Comparison of ENCODE assay signal across 8 cellular contexts in the genomic region with DNA sequence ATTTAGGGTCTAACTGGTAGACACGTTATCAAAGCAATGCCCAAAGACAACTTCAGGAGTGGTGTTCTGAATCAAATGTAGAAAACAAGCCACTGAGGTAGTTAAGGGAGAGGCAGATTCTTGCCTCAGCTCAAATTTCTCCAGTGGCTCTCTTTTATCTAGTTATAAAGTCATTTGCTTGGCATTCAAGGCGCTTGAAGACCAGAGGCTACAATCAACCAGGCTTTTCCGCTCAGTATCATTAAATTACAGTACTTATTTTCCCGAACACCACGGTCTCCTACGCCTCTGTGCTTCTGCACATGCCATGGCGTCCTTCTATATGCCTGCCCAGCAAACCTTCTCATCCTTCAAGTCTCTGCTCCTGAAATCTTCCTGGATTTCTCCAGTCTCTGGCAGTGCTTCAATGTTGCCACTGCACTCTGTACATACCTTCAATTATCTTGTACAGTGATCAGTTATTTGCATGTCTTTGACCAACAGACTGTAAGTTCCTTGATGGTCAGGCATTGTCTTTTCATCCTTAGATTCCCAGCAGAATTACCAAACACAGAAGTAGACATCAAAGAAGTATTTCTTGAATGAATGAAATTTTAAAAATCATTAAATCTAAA. TPM values are rescaled to one million over a fixed set of nuclear protein-coding genes. Genes with fewer than 3 reads are reported as not detected.
DNase-seq lines count a peak whose midpoint lies in the region; ATAC-seq, FAIRE-seq and TF ChIP-seq lines count a peak whose summit lies in the region.

No MANE protein-coding gene starts in this region.

- H3K27ac ChIP-seq in ascending aorta (peak overlapping the region; percentile 94 to 97), HepG2 (ENCODE audit: extremely low read length, insufficient read depth, low read length) (no peak overlapping the region)

- H3K36me3 Mint-ChIP-seq in MCF 10A (ENCODE audit: insufficient read depth, unreplicated experiment) (no peaks in the 10 kb centered on the region), type B pancreatic cell (peaks cover 13% of the 10 kb centered on the region)

- H3K27me3 ChIP-seq in ascending aorta, result no peaks in the 10 kb centered on the region
- H3K27me3 ChIP-seq in HepG2 (ENCODE audit: control insufficient read depth in 1 of 2, insufficient read depth in 2 of 2, low read length in 2 of 2), result no peaks in the 10 kb centered on the region
- peaks cover 32% of the 10 kb centered on the region for H3K27me3 ChIP-seq in BE2C

- H3K9me3 ChIP-seq in ascending aorta, result no peaks in the 10 kb centered on the region
- no peaks in the 10 kb centered on the region for H3K9me3 ChIP-seq in HepG2 (ENCODE audit: low read length)
- H3K9me3 ChIP-seq in BE2C, result no peaks in the 10 kb centered on the region

- peak overlapping the region; percentile 86 for H3K4me2 ChIP-seq in HepG2 (ENCODE audit: low read depth, low read length)

- peak overlapping the region; percentile 80 for H3K9ac ChIP-seq in HepG2 (ENCODE audit: insufficient read depth, low read depth, low read length)

- POLR2A ChIA-PET in MCF 10A (lab: Yijun Ruan, JAX), result interaction anchor here (0.7 to 0.9 kb wide), 2 partner anchors 163 to 319 kb away, joined by 3 read pairs; no protein-coding TSS in a partner anchor
- POLR2A ChIA-PET in HepG2 (lab: Yijun Ruan, JAX), result no interaction called here

- H3K9me3 Mint-ChIP-seq in MCF 10A (ENCODE audit: unreplicated experiment) (no peaks in the 10 kb centered on the region), type B pancreatic cell (no peaks in the 10 kb centered on the region)

- peaks cover 6% of the 10 kb centered on the region for H3K4me1 Mint-ChIP-seq in MCF 10A (ENCODE audit: insufficient read depth, unreplicated experiment)
- peaks cover 46% of the 10 kb centered on the region for H3K4me1 Mint-ChIP-seq in type B pancreatic cell (ENCODE audit: unreplicated experiment)

- H4K20me1 ChIP-seq in HepG2 (ENCODE audit: insufficient read depth, low read length), result no peaks in the 10 kb centered on the region

- H3K4me3 Mint-ChIP-seq in MCF 10A (ENCODE audit: unreplicated experiment), result no peak overlapping the region
- peak overlapping the region; percentile 97 for H3K4me3 Mint-ChIP-seq in type B pancreatic cell

- intact Hi-C loops in MCF 10A (cut with micrococcal nuclease) (no loop called here), ascending aorta (cut with DNase I) (loop anchor here (1.0 to 5.0 kb wide), 6 partner anchors 29 to 374 kb away; a partner anchor contains a TSS), HepG2 (cut with micrococcal nuclease; ENCODE audit: unreplicated experiment) (loop anchor here (1.0 to 10.0 kb wide), 3 partner anchors 29 to 141 kb away; a partner anchor contains a TSS)

- in situ Hi-C loops in T47D (cut with HindIII; ENCODE audit: low pct_unique_long_range_greater_than_20kb, low sequenced_read_pairs) (no loop called here), HepG2 (cut with HindIII; ENCODE audit: extremely low pct_ligation_motif_present, low pct_unique_long_range_greater_than_20kb) (no loop called here)

- CTCF ChIA-PET in MCF 10A (lab: Yijun Ruan, JAX) (interaction anchor here (0.6 kb wide), 1 partner anchor 1443 kb away, joined by 3 read pairs; no protein-coding TSS in a partner anchor), HepG2 (lab: Yijun Ruan, JAX; ENCODE audit: low intra/inter-chr PET ratio, low total read pairs) (no interaction called here)

- no peaks in the 10 kb centered on the region for H3K79me2 ChIP-seq in HepG2 (ENCODE audit: insufficient read depth, low read length)

- WGBS in HepG2 (ENCODE audit: low lambda C conversion rate), result 93% methylated on average over 7 of the region's 7 CpGs

- DNase-seq in T47D (ENCODE audit: low read depth in 1 of 2, low spot score in 1 of 2) (peak; percentile 59 to 82), MCF 10A (ENCODE audit: unreplicated experiment) (no peak), ascending aorta (ENCODE audit: low spot score in 2 of 2) (no peak), HepG2 (ENCODE audit: low spot score) (no peak), type B pancreatic cell (ENCODE audit: extremely low spot score, unreplicated experiment) (no peak), BE2C (no peak), occipital lobe (lab: John Stamatoyannopoulos, UW) (no peak), GM19238 (ENCODE audit: insufficient read length, low spot score) (no peak)

- no peak for TF ChIP-seq EP300 in HepG2 (IDR thresholded peaks at IDR 0.05; ENCODE audit: low read depth in 2 of 2, low read length in 2 of 2)
- TF ChIP-seq EP300 in HepG2 (CRISPR knock-in tag; IDR thresholded peaks at IDR 0.05; ENCODE audit: borderline replicate concordance), result no peak

- TF ChIP-seq POLR2A in HepG2 (IDR thresholded peaks at IDR 0.05; ENCODE audit: insufficient read depth in 1 of 2, low read depth in 2 of 2, low read length in 2 of 2), result no peak

- H3K27me3 Mint-ChIP-seq in MCF 10A (ENCODE audit: insufficient read depth, unreplicated experiment) (no peaks in the 10 kb centered on the region), type B pancreatic cell (peaks cover 4% of the 10 kb centered on the region)

- BruUV-seq in MCF 10A (replicated peaks; lab: Mats Ljungman, UMichigan), result no TSS peak
- no TSS peak for BruUV-seq in HepG2 (replicated peaks; lab: Mats Ljungman, UMichigan)

- H3K4me3 ChIP-seq in ascending aorta (peak overlapping the region; percentile 67 to 86), HepG2 (replicated peaks in 1 of 3; ENCODE audit: insufficient read depth in 1 of 3, low read depth in 2 of 3, low read length in 3 of 3) (peak overlapping the region; percentile 59 to 77 (median 61); a peak in 5 of 6 replicates), BE2C (ENCODE audit: low read depth, low read length) (no peak overlapping the region)

- H3K4me1 ChIP-seq in ascending aorta, result peaks cover 0 to under 1% of the 10 kb centered on the region in 2 donors
- H3K4me1 ChIP-seq in HepG2 (ENCODE audit: insufficient read depth, low read length), result peaks cover 39% of the 10 kb centered on the region
- no peaks in the 10 kb centered on the region for H3K4me1 ChIP-seq in BE2C

- H3K36me3 ChIP-seq in ascending aorta, result no peaks in the 10 kb centered on the region
- H3K36me3 ChIP-seq in HepG2 (replicated peaks in 1 of 2; ENCODE audit: control insufficient read depth in 1 of 2, insufficient read depth in 2 of 2, low read length in 2 of 2), result no peaks in the 10 kb centered on the region; a peak in 1 of 5 replicates
- H3K36me3 ChIP-seq in BE2C, result no peaks in the 10 kb centered on the region

- ATAC-seq in HepG2, result no peak

- no peak for FAIRE-seq in HepG2 (lab: Jason Lieb, UNC)

- TF ChIP-seq CTCF in MCF 10A (IDR thresholded peaks at IDR 0.05; ENCODE audit: unreplicated experiment), result no peak
- TF ChIP-seq CTCF in ascending aorta (IDR thresholded peaks at IDR 0.05), result no peak
- no peak for TF ChIP-seq CTCF in HepG2 (CRISPR knock-in tag; IDR thresholded peaks at IDR 0.05)
- no peak for TF ChIP-seq CTCF in type B pancreatic cell (conservative IDR thresholded peaks at IDR 0.05)
- TF ChIP-seq CTCF in BE2C (IDR thresholded peaks at IDR 0.05; ENCODE audit: low read depth, low read length), result no peak

- H2AFZ ChIP-seq in HepG2 (ENCODE audit: low read length), result no peak overlapping the region

- no peak for TF ChIP-seq RAD21 in HepG2 (CRISPR knock-in tag; IDR thresholded peaks at IDR 0.05)

- no peak overlapping the region for H3K27ac Mint-ChIP-seq in MCF 10A (ENCODE audit: low read depth, unreplicated experiment)
- peak overlapping the region; percentile 98 for H3K27ac Mint-ChIP-seq in type B pancreatic cell

RNA-seq across cellular contexts. Expression of a gene that starts 1.4 kb away (rescaled TPM):
- total RNA-seq in MCF 10A (2022) (0.79 and 1.1 TPM in 2 replicates), ascending aorta (27.1 TPM), HepG2 (2016; rRNA removed; fragmentation: Illumina TruSeq; extraction: Trizol) (17.2 and 22.0 TPM in 2 replicates), type B pancreatic cell (ENCODE audit: low replicate concordance) (19.2 and 23.8 TPM in 2 replicates), occipital lobe (9.4 TPM)
- 2.9 and 3.7 TPM in 2 replicates for total RNA-seq in HepG2 (2016; cell fraction: cytosol; rRNA removed; fragmentation: Illumina TruSeq; extraction: Trizol; ENCODE audit: low read depth)
- 18.6 and 23.8 TPM in 2 replicates for total RNA-seq in HepG2 (2016; cell fraction: insoluble cytoplasmic fraction; rRNA removed; fragmentation: Illumina TruSeq; extraction: Trizol)
- total RNA-seq in HepG2 (2016; cell fraction: membrane; rRNA removed; fragmentation: Illumina TruSeq; extraction: Trizol), result 12.5 and 14.6 TPM in 2 replicates
- 18.6 and 23.0 TPM in 2 replicates for total RNA-seq in HepG2 (2016; cell fraction: nucleus; rRNA removed; fragmentation: Illumina TruSeq; extraction: Trizol)
- 10.6 and 14.3 TPM in 2 replicates for polyA plus RNA-seq in HepG2 (2011; rRNA removed)
- 7.3 and 9.8 TPM in 2 replicates for polyA plus RNA-seq in HepG2 (2011; cell fraction: cytosol; rRNA removed)
- polyA plus RNA-seq in HepG2 (2011; cell fraction: nucleus; rRNA removed), result 1.9 and 2.8 TPM in 2 replicates
- polyA plus RNA-seq in HepG2 (2012), result 9.0 and 13.4 TPM in 2 replicates
- 1.9 and 2.7 TPM in 2 replicates for polyA plus RNA-seq in HepG2 (2016; cell fraction: cytosol; fragmentation: Illumina TruSeq; extraction: Trizol; ENCODE audit: low read depth)
- polyA plus RNA-seq in HepG2 (2016; cell fraction: insoluble cytoplasmic fraction; fragmentation: Illumina TruSeq; extraction: Trizol; ENCODE audit: low read depth), result 16.9 and 18.2 TPM in 2 replicates
- 7.9 and 8.3 TPM in 2 replicates for polyA plus RNA-seq in HepG2 (2016; cell fraction: membrane; fragmentation: Illumina TruSeq; extraction: Trizol; ENCODE audit: low read depth)
- polyA plus RNA-seq in HepG2 (2016; cell fraction: nucleus; fragmentation: Illumina TruSeq; extraction: Trizol; ENCODE audit: insufficient read depth, low read depth), result 25.5 and 25.9 TPM in 2 replicates
- polyA minus RNA-seq in HepG2 (2011; rRNA and poly(A)+ RNA removed; ENCODE audit: low replicate concordance), result 5.5 and 12.8 TPM in 2 replicates
- 16.4 and 19.7 TPM in 2 replicates for polyA minus RNA-seq in HepG2 (2011; cell fraction: cytosol; rRNA and poly(A)+ RNA removed)
- polyA minus RNA-seq in HepG2 (2011; cell fraction: nucleus; rRNA and poly(A)+ RNA removed), result 5.7 and 6.2 TPM in 2 replicates
- polyA plus RNA-seq in BE2C (2012; ENCODE audit: insufficient read depth, insufficient read length, low read depth), result 0.25 TPM

RNA-seq across cellular contexts. Expression of a gene that starts 29.4 kb away (rescaled TPM):
- total RNA-seq in MCF 10A (2022) (1.4 and 1.5 TPM in 2 replicates), ascending aorta (not detected), HepG2 (2016; rRNA removed; fragmentation: Illumina TruSeq; extraction: Trizol) (0.34 and 0.42 TPM in 2 replicates), type B pancreatic cell (ENCODE audit: low replicate concordance) (0.70 and 1.0 TPM in 2 replicates), occipital lobe (0.62 TPM)
- total RNA-seq in HepG2 (2016; cell fraction: cytosol; rRNA removed; fragmentation: Illumina TruSeq; extraction: Trizol; ENCODE audit: low read depth), result 0.30 TPM in 1 of 2 replicates, not detected in the other
- total RNA-seq in HepG2 (2016; cell fraction: insoluble cytoplasmic fraction; rRNA removed; fragmentation: Illumina TruSeq; extraction: Trizol), result 0.24 and 0.35 TPM in 2 replicates
- total RNA-seq in HepG2 (2016; cell fraction: membrane; rRNA removed; fragmentation: Illumina TruSeq; extraction: Trizol), result 0.31 TPM in 1 of 2 replicates, not detected in the other
- 0.38 and 0.47 TPM in 2 replicates for total RNA-seq in HepG2 (2016; cell fraction: nucleus; rRNA removed; fragmentation: Illumina TruSeq; extraction: Trizol)
- polyA plus RNA-seq in HepG2 (2011; rRNA removed), result 0.38 TPM in 1 of 2 replicates, not detected in the other
- polyA plus RNA-seq in HepG2 (2011; cell fraction: cytosol; rRNA removed), result 0.14 TPM in 1 of 2 replicates, not detected in the other
- polyA plus RNA-seq in HepG2 (2011; cell fraction: nucleus; rRNA removed), result 0.21 TPM in 1 of 2 replicates, not detected in the other
- 0.23 and 0.91 TPM in 2 replicates for polyA plus RNA-seq in HepG2 (2012)
- not detected in 2 replicates for polyA plus RNA-seq in HepG2 (2016; cell fraction: cytosol; fragmentation: Illumina TruSeq; extraction: Trizol; ENCODE audit: low read depth)
- polyA plus RNA-seq in HepG2 (2016; cell fraction: insoluble cytoplasmic fraction; fragmentation: Illumina TruSeq; extraction: Trizol; ENCODE audit: low read depth), result 0.42 TPM in 1 of 2 replicates, not detected in the other
- not detected in 2 replicates for polyA plus RNA-seq in HepG2 (2016; cell fraction: membrane; fragmentation: Illumina TruSeq; extraction: Trizol; ENCODE audit: low read depth)
- not detected in 2 replicates for polyA plus RNA-seq in HepG2 (2016; cell fraction: nucleus; fragmentation: Illumina TruSeq; extraction: Trizol; ENCODE audit: insufficient read depth, low read depth)
- 0.07 TPM in 1 of 2 replicates, not detected in the other for polyA minus RNA-seq in HepG2 (2011; rRNA and poly(A)+ RNA removed; ENCODE audit: low replicate concordance)
- polyA minus RNA-seq in HepG2 (2011; cell fraction: cytosol; rRNA and poly(A)+ RNA removed), result not detected in 2 replicates
- polyA minus RNA-seq in HepG2 (2011; cell fraction: nucleus; rRNA and poly(A)+ RNA removed), result 0.62 and 2.7 TPM in 2 replicates
- 1.1 TPM for polyA plus RNA-seq in BE2C (2012; ENCODE audit: insufficient read depth, insufficient read length, low read depth)

Comparison
In these comparisons a context has a peak if more than half of its experiments do, and no peak if none do; other contexts are left out.
1. DNase-seq: peak in T47D (2 of 2); none in MCF 10A (single experiment), ascending aorta (0 of 2), HepG2 (single experiment), type B pancreatic cell (single experiment), BE2C (single experiment), occipital lobe (single experiment) and GM19238 (single experiment).